ENCODE assay signal across 15 cellular contexts in genomic region chr9:113955076-113955752, GRCh38.
DNase-seq lines count a peak whose midpoint lies in the region; ATAC-seq lines count a peak whose summit lies in the region.
"Had no signal": no experiment of that assay in that cellular context is flagged by ENCODE, and none has a peak within 500 bp of the region (broad histone marks: within the 10 kb centered on the region; RNA-seq: fewer than 3 reads in every experiment).

No MANE protein-coding gene starts in this region.

- DNase-seq in EH (ENCODE audit: low read depth) (peak; percentile 83), RPMI7951 (ENCODE audit: low read depth) (peak; percentile 51), fibroblast of the conjunctiva (ENCODE audit: low read depth) (peak; percentile 54), renal cortical epithelial cell (ENCODE audit: low read depth) (peak; percentile 90), GM19240 (ENCODE audit: insufficient read length, low spot score) (no peak)
- no peak for DNase-seq in activated CD4-positive, alpha-beta memory T cell treated with anti-CD3 and anti-CD28 coated beads, Interleukin-2, amount 10 ng/mL, durations not matched to agents 7 days and 5 days
- DNase-seq: activated naive CD4-positive, alpha-beta T cell; erythroblast; mesendoderm; NCI-H1417 treated with DMSO at 0.1 percent for 48 hours; RPMI8226; small intestine; stimulated activated naive B cell treated with anti-CD40 and anti-IgM and Interleukin-4, amounts not matched to agents 10 μg/mL and 1 μg/mL and 100 μg/mL, for 72 hours had no signal

- no peak overlapping the region for H3K4me3 Mint-ChIP-seq in activated CD4-positive, alpha-beta memory T cell treated with anti-CD3 and anti-CD28 coated beads, Interleukin-2, amount 10 ng/mL, durations not matched to agents 7 days and 5 days
- H3K4me3 Mint-ChIP-seq: stimulated activated naive B cell treated with anti-CD40 and anti-IgM and Interleukin-4, amounts not matched to agents 10 μg/mL and 1 μg/mL and 100 μg/mL, for 72 hours had no signal

- no peak overlapping the region for H3K27ac Mint-ChIP-seq in activated CD4-positive, alpha-beta memory T cell treated with anti-CD3 and anti-CD28 coated beads, Interleukin-2, amount 10 ng/mL, durations not matched to agents 7 days and 5 days
- H3K27ac Mint-ChIP-seq: stimulated activated naive B cell treated with anti-CD40 and anti-IgM and Interleukin-4, amounts not matched to agents 10 μg/mL and 1 μg/mL and 100 μg/mL, for 72 hours had no signal

- H3K4me1 Mint-ChIP-seq in activated CD4-positive, alpha-beta memory T cell treated with anti-CD3 and anti-CD28 coated beads, Interleukin-2, amount 10 ng/mL, durations not matched to agents 7 days and 5 days = no peaks in the 10 kb centered on the region

- POLR2A ChIA-PET in activated CD4-positive, alpha-beta memory T cell treated with anti-CD3 and anti-CD28 coated beads, Interleukin-2, amount 10 ng/mL, durations not matched to agents 7 days and 5 days (lab: Charles Lee) = no interaction called here

- H3K27me3 Mint-ChIP-seq in activated CD4-positive, alpha-beta memory T cell treated with anti-CD3 and anti-CD28 coated beads, Interleukin-2, amount 10 ng/mL, durations not matched to agents 7 days and 5 days = no peaks in the 10 kb centered on the region
- H3K27me3 Mint-ChIP-seq: stimulated activated naive B cell treated with anti-CD40 and anti-IgM and Interleukin-4, amounts not matched to agents 10 μg/mL and 1 μg/mL and 100 μg/mL, for 72 hours had no signal

- no peak for ATAC-seq in HG02840 (IDR thresholded peaks at IDR 0.05; ENCODE audit: low FRiP score, unreplicated experiment)
- no peak for ATAC-seq in GM21515 (IDR thresholded peaks at IDR 0.05; ENCODE audit: unreplicated experiment)
- ATAC-seq: stimulated activated naive B cell treated with anti-CD40 and anti-IgM and Interleukin-4, amounts not matched to agents 10 μg/mL and 1 μg/mL and 100 μg/mL, for 72 hours had no signal

- CTCF ChIA-PET in activated CD4-positive, alpha-beta memory T cell treated with anti-CD3 and anti-CD28 coated beads, Interleukin-2, amount 10 ng/mL, durations not matched to agents 7 days and 5 days (lab: Charles Lee) = interaction anchor here (1.2 kb wide), 1 partner anchor 8 kb away, joined by 3 read pairs; no protein-coding TSS in a partner anchor

- H3K9me3 Mint-ChIP-seq in activated CD4-positive, alpha-beta memory T cell treated with anti-CD3 and anti-CD28 coated beads, Interleukin-2, amount 10 ng/mL, durations not matched to agents 7 days and 5 days = no peaks in the 10 kb centered on the region
- H3K9me3 Mint-ChIP-seq: stimulated activated naive B cell treated with anti-CD40 and anti-IgM and Interleukin-4, amounts not matched to agents 10 μg/mL and 1 μg/mL and 100 μg/mL, for 72 hours had no signal

- no peaks in the 10 kb centered on the region for H3K36me3 Mint-ChIP-seq in activated CD4-positive, alpha-beta memory T cell treated with anti-CD3 and anti-CD28 coated beads, Interleukin-2, amount 10 ng/mL, durations not matched to agents 7 days and 5 days (ENCODE audit: low read depth)
- H3K36me3 Mint-ChIP-seq: stimulated activated naive B cell treated with anti-CD40 and anti-IgM and Interleukin-4, amounts not matched to agents 10 μg/mL and 1 μg/mL and 100 μg/mL, for 72 hours had no signal

Comparison
In these comparisons a context has a peak if more than half of its experiments do, and no peak if none do; other contexts are left out.
1. DNase-seq: peak in EH (single experiment), RPMI7951 (single experiment), fibroblast of the conjunctiva (single experiment) and renal cortical epithelial cell (single experiment); none in activated CD4-positive, alpha-beta memory T cell treated with anti-CD3 and anti-CD28 coated beads, Interleukin-2, amount 10 ng/mL, durations not matched to agents 7 days and 5 days (single experiment) and GM19240 (single experiment).